Comparison of ENCODE assay signal across 2 cellular contexts in genomic region chr1:91422523-91422922, GRCh38. TPM values are rescaled to one million over a fixed set of nuclear protein-coding genes. Genes with fewer than 3 reads are reported as not detected.
"Had no signal": no experiment of that assay in that cellular context is flagged by ENCODE, and none has a peak within 500 bp of the region (broad histone marks: within the 10 kb centered on the region; RNA-seq: fewer than 3 reads in every experiment).

No MANE protein-coding gene starts in this region.

RNA-seq across cellular contexts. Expression of gene HFM1, which starts 17.9 kb away (rescaled TPM):
- polyA plus RNA-seq: endothelial cell of umbilical vein, foreskin keratinocyte had no signal
